ENCODE assay signal across 21 cellular contexts in the genomic region with DNA sequence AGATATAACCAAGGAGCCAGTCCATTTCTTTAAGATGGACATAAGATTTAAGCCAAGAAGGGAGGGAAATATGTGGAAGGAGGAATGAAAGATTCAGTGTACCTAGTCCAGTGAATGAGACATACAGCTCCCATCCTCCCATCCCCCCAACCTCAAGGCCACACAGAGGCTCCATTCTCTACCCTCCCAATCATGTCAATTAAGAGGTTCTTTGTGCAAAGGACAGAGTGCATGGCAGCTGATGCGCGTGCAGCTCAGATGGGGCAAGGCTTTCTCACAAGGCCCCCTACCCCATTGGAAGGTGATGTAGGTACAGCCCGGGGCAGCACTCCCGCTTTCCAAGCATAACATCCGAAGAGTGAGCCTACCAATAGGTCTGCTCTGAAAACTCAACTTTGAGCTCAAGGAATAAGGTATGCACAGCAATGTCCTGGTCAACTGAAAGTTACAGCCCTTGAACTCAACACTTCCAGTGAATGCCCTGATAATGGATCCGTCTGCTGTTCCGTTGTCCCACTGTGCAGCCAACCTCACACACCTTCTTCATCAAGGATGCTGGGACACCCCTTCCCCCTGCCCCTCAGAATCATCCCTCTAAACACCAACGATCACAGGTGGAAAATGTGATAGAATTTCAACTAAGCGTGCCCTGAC.
A peak's percentile ranks its signal among the peaks of the same experiment; 100 is the strongest.
DNase-seq lines count a peak whose midpoint lies in the region; ATAC-seq and TF ChIP-seq lines count a peak whose summit lies in the region.
"Had no signal": no experiment of that assay in that cellular context is flagged by ENCODE, and none has a peak within 500 bp of the region (broad histone marks: within the 10 kb centered on the region; RNA-seq: fewer than 3 reads in every experiment).

No MANE protein-coding gene starts in this region.

- H3K9me3 ChIP-seq in IMR-90 (ENCODE audit: control insufficient read depth, insufficient read depth, low read length) (no peaks in the 10 kb centered on the region), spleen (no peaks in the 10 kb centered on the region)

- H2BK120ac ChIP-seq in IMR-90 (ENCODE audit: low read depth, low read length): no peak overlapping the region

- no peak overlapping the region for H3K18ac ChIP-seq in IMR-90 (ENCODE audit: low read depth, low read length)

- H2AFZ ChIP-seq in IMR-90 (replicated peaks; ENCODE audit: low read length, poor library complexity): no peak overlapping the region
- H2AFZ ChIP-seq: GM23248 had no signal

- H3K4me1 ChIP-seq in IMR-90 (ENCODE audit: control insufficient read depth, insufficient read depth, low read length) (peaks cover 10% of the 10 kb centered on the region), spleen (no peaks in the 10 kb centered on the region)

- H4K91ac ChIP-seq in IMR-90 (ENCODE audit: insufficient read depth, low read depth, low read length): no peak overlapping the region

- TF ChIP-seq CTCF in 22Rv1 (IDR thresholded peaks at IDR 0.05): no peak
- TF ChIP-seq CTCF in IMR-90 (conservative IDR thresholded peaks at IDR 0.05; ENCODE audit: low read depth, low read length): no peak
- TF ChIP-seq CTCF in spleen (IDR thresholded peaks at IDR 0.05 in 8 of 11, conservative IDR thresholded peaks at IDR 0.05 in 3 of 11): no peak
- TF ChIP-seq CTCF in GM10248 (IDR thresholded peaks at IDR 0.05; ENCODE audit: control extremely low read depth, extremely low read depth, low read depth, missing control alignments): no peak

- no peaks in the 10 kb centered on the region for H3K36me3 Mint-ChIP-seq in activated CD4-positive, alpha-beta memory T cell treated with anti-CD3 and anti-CD28 coated beads, Interleukin-2, amount 10 ng/mL, durations not matched to agents 7 days and 5 days (ENCODE audit: low read depth)

- TF ChIP-seq POLR2A in IMR-90 (IDR thresholded peaks at IDR 0.05; ENCODE audit: low read depth, low read length): no peak
- TF ChIP-seq POLR2A in spleen (IDR thresholded peaks at IDR 0.05): no peak

- peak overlapping the region; percentile 59 for H3K27ac ChIP-seq in 22Rv1
- H3K27ac ChIP-seq in IMR-90 (ENCODE audit: insufficient read depth, low read length): no peak overlapping the region
- H3K27ac ChIP-seq in spleen: no peak overlapping the region
- H3K27ac ChIP-seq: GM23248 had no signal

- peaks cover 7% of the 10 kb centered on the region for H3K27me3 Mint-ChIP-seq in activated CD4-positive, alpha-beta memory T cell treated with anti-CD3 and anti-CD28 coated beads, Interleukin-2, amount 10 ng/mL, durations not matched to agents 7 days and 5 days

- no peaks in the 10 kb centered on the region for H3K36me3 ChIP-seq in IMR-90 (ENCODE audit: control insufficient read depth, insufficient read depth, low read length)
- no peaks in the 10 kb centered on the region for H3K36me3 ChIP-seq in spleen

- no peak overlapping the region for H3K56ac ChIP-seq in IMR-90 (ENCODE audit: extremely low read depth, insufficient read depth, low read length)

- DNase-seq in IMR-90 (no peak), globus pallidus (ENCODE audit: low spot score) (peak; percentile 75), spleen (peak; percentile 31), GM10248 (ENCODE audit: extremely low spot score) (no peak), mucosa of gallbladder (ENCODE audit: low spot score) (no peak), left lobe of liver (ENCODE audit: low spot score) (no peak)
- no peak for DNase-seq in activated CD4-positive, alpha-beta memory T cell treated with anti-CD3 and anti-CD28 coated beads, Interleukin-2, amount 10 ng/mL, durations not matched to agents 7 days and 5 days
- DNase-seq: DMS79, GM23248, H9, HFFc6, KG1, NCI-H1092 treated with DMSO at 0.1 percent for 48 hours, NCI-H146, NCI-H2029, NCI-H226, NCI-H510A treated with DMSO at 0.1 percent for 48 hours, NCI-H774 had no signal

- no peak overlapping the region for H3K27ac Mint-ChIP-seq in activated CD4-positive, alpha-beta memory T cell treated with anti-CD3 and anti-CD28 coated beads, Interleukin-2, amount 10 ng/mL, durations not matched to agents 7 days and 5 days
- H3K27ac Mint-ChIP-seq: B cell, H9, HFFc6 had no signal

- H3K4ac ChIP-seq in IMR-90 (ENCODE audit: low read depth, low read length): no peak overlapping the region

- POLR2A ChIA-PET in IMR-90 (lab: Charles Lee; ENCODE audit: unreplicated experiment): no interaction called here
- POLR2A ChIA-PET in GM10248 (lab: Yijun Ruan, JAX): no interaction called here
- POLR2A ChIA-PET in activated CD4-positive, alpha-beta memory T cell treated with anti-CD3 and anti-CD28 coated beads, Interleukin-2, amount 10 ng/mL, durations not matched to agents 7 days and 5 days (lab: Charles Lee): interaction anchor here (1.1 kb wide), 1 partner anchor 141 kb away, joined by 3 read pairs; no protein-coding TSS in a partner anchor

- intact Hi-C loops in IMR-90 (cut with micrococcal nuclease): no loop called here
- intact Hi-C loops in spleen (cut with DNase I; ENCODE audit: low total_unique reads): no loop called here

- H3K14ac ChIP-seq in IMR-90 (replicated peaks; ENCODE audit: low read depth, low read length): no peak overlapping the region

- in situ Hi-C loops in IMR-90 (cut with MboI; ENCODE audit: low sequenced_read_pairs): loop anchor here (10.0 to 25.0 kb wide), 2 partner anchors 136 to 783 kb away; no protein-coding TSS in a partner anchor

- H2AK5ac ChIP-seq in IMR-90 (ENCODE audit: low read depth, low read length): 0 out of 2 replicates have a peak overlapping the region, but pooled peaks have one; percentile 12

- no peak overlapping the region for H2BK5ac ChIP-seq in IMR-90 (ENCODE audit: low read depth, low read length, poor library complexity, severe bottlenecking)

- no peak overlapping the region for H3K4me3 ChIP-seq in IMR-90 (ENCODE audit: insufficient read depth, low read depth, low read length)
- H3K4me3 ChIP-seq in spleen: no peak overlapping the region
- H3K4me3 ChIP-seq: GM23248 had no signal

- no peak overlapping the region for H4K8ac ChIP-seq in IMR-90 (ENCODE audit: low read depth in 2 of 2, low read length in 2 of 2)

- no peak overlapping the region for H2BK20ac ChIP-seq in IMR-90 (ENCODE audit: low read depth, low read length)

- dilution Hi-C loops in IMR-90 (cut with HindIII; ENCODE audit: low sequenced_read_pairs, unreplicated experiment): no loop called here

- H3K9me3 Mint-ChIP-seq in activated CD4-positive, alpha-beta memory T cell treated with anti-CD3 and anti-CD28 coated beads, Interleukin-2, amount 10 ng/mL, durations not matched to agents 7 days and 5 days: no peaks in the 10 kb centered on the region
- H3K9me3 Mint-ChIP-seq: H9, HFFc6 had no signal

- TF ChIP-seq RAD21 in IMR-90 (IDR thresholded peaks at IDR 0.05; ENCODE audit: low read length): no peak

- no peak overlapping the region for H3K4me3 Mint-ChIP-seq in activated CD4-positive, alpha-beta memory T cell treated with anti-CD3 and anti-CD28 coated beads, Interleukin-2, amount 10 ng/mL, durations not matched to agents 7 days and 5 days
- H3K4me3 Mint-ChIP-seq: B cell, H9, HFFc6 had no signal

- no peak overlapping the region for H3K4me2 ChIP-seq in IMR-90 (ENCODE audit: low read depth, low read length)

- no peaks in the 10 kb centered on the region for H3K27me3 ChIP-seq in IMR-90 (ENCODE audit: control insufficient read depth, insufficient read depth, low read length)
- H3K27me3 ChIP-seq in spleen (replicated peaks in 1 of 7): peaks cover 0 to 29% (median 0%) of the 10 kb centered on the region in 7 donors

- H3K79me1 ChIP-seq in IMR-90 (ENCODE audit: low read depth in 1 of 2, low read length in 2 of 2): peaks cover 30 to 75% of the 10 kb centered on the region in 2 experiments

- peaks cover 13% of the 10 kb centered on the region for H3K9me1 ChIP-seq in IMR-90 (ENCODE audit: insufficient read depth, low read length)

- H2BK15ac ChIP-seq in IMR-90 (ENCODE audit: low read depth, low read length): no peak overlapping the region

- no peak overlapping the region for H3K9ac ChIP-seq in IMR-90 (ENCODE audit: low read depth, low read length)
- H3K9ac ChIP-seq: GM23248 had no signal

- no peaks in the 10 kb centered on the region for H3K4me1 Mint-ChIP-seq in activated CD4-positive, alpha-beta memory T cell treated with anti-CD3 and anti-CD28 coated beads, Interleukin-2, amount 10 ng/mL, durations not matched to agents 7 days and 5 days
- H3K4me1 Mint-ChIP-seq: B cell had no signal

- no peak overlapping the region; the same call in 1 of the 2 replicates for H3K23ac ChIP-seq in IMR-90 (ENCODE audit: low read depth, low read length)

- ATAC-seq in IMR-90 (ENCODE audit: low read depth) (no peak), left lobe of liver (no peak)
- ATAC-seq: Panc1 had no signal

- no peak overlapping the region for H2AK9ac ChIP-seq in IMR-90 (replicated peaks; ENCODE audit: low read depth, low read length, poor library complexity)

- WGBS in IMR-90 (ENCODE audit: extremely low coverage in 2 of 2, insufficient read length in 1 of 2), 2 experiments: 100% methylated on average over 2 of the region's 9 CpGs; no CpG with 5 or more reads in 1 of the 2 experiments
- WGBS in spleen, 5 donors: 84 to 93% (median 88%) methylated on average over 8 to 9 of the region's 9 CpGs

- CTCF ChIA-PET in IMR-90 (lab: Yijun Ruan, JAX): no interaction called here
- CTCF ChIA-PET in GM10248 (lab: Yijun Ruan, JAX): interaction anchor here (1.2 to 5.2 kb wide), 3 partner anchors 18 to 39 kb away, joined by 3 to 25 read pairs (median 11); no protein-coding TSS in a partner anchor
- CTCF ChIA-PET in activated CD4-positive, alpha-beta memory T cell treated with anti-CD3 and anti-CD28 coated beads, Interleukin-2, amount 10 ng/mL, durations not matched to agents 7 days and 5 days (lab: Charles Lee): interaction anchor here (1.3 to 1.9 kb wide), 4 partner anchors 19 to 146 kb away, joined by 3 to 7 read pairs (median 4); no protein-coding TSS in a partner anchor

- H4K20me1 ChIP-seq in IMR-90 (ENCODE audit: insufficient read depth, low read length): peaks cover 30% of the 10 kb centered on the region

- no TSS peak for BruUV-seq in IMR-90 (replicated peaks; lab: Mats Ljungman, UMichigan)

- no peak overlapping the region for H4K5ac ChIP-seq in IMR-90 (ENCODE audit: low read depth, low read length)

TF ChIP-seq in IMR-90, 13 proteins besides CTCF, POLR2A, EP300 and RAD21:
- no peak for TF ChIP-seq ELK1 (IDR thresholded peaks at IDR 0.05; ENCODE audit: borderline replicate concordance, low read depth, low read length)
- TF ChIP-seq RCOR1 (IDR thresholded peaks at IDR 0.05; ENCODE audit: insufficient replicate concordance, low read length): no peak
- no peak for TF ChIP-seq CHD1 (IDR thresholded peaks at IDR 0.05; ENCODE audit: low read depth, low read length)
- TF ChIP-seq SMC3 (IDR thresholded peaks at IDR 0.05; ENCODE audit: low read depth, low read length): no peak
- no peak for TF ChIP-seq BHLHE40 (IDR thresholded peaks at IDR 0.05; ENCODE audit: low read depth, low read length)

Comparison
In these comparisons a context has a peak if more than half of its experiments do, and no peak if none do; other contexts are left out.
1. DNase-seq: peak in globus pallidus (single experiment) and spleen (single experiment); none in IMR-90 (single experiment), GM10248 (single experiment), activated CD4-positive, alpha-beta memory T cell treated with anti-CD3 and anti-CD28 coated beads, Interleukin-2, amount 10 ng/mL, durations not matched to agents 7 days and 5 days (single experiment), mucosa of gallbladder (single experiment) and left lobe of liver (single experiment).